ENCODE assay signal across 28 cellular contexts in the genomic region with DNA sequence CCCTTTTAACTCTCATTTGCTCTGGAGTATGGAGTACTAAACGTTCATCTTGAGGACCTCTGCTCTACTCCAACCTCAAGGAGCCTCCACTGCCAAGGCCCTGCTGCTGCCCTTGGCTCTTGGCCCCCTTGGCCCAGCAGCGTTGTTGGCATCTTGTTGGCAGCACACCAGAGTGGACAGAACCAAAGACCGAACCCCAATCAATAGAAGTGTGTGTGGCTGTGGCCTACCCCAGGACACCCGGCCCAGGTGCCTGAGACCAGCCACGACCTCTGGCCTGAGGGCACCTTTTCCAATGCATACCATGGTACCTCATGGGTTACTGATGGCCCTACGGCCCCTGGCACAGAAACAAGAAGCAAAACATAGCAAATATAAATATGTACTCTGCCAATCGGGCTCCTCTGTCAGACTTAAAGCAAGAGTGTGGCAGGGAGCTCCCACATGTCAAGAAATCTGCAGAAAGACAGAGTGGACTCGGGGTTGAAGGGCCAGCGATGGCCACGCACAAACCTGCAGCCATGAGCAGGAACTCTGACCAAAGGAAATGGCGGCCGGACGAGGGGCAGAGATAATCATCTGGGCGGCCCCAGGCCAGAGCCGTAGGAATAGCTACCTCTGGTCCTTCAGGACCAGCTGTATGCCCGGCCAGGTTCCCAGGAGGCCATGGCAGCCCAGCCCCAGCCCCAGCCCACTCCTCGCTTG. TPM values are rescaled to one million over a fixed set of nuclear protein-coding genes. Genes with fewer than 3 reads are reported as not detected.
A peak's percentile ranks its signal among the peaks of the same experiment; 100 is the strongest.
DNase-seq lines count a peak whose midpoint lies in the region; ATAC-seq, FAIRE-seq and TF ChIP-seq lines count a peak whose summit lies in the region.
"Had no signal": no experiment of that assay in that cellular context is flagged by ENCODE, and none has a peak within 500 bp of the region (broad histone marks: within the 10 kb centered on the region; RNA-seq: fewer than 3 reads in every experiment).

No MANE protein-coding gene starts in this region.

- ATAC-seq in HepG2 (no peak), heart right ventricle (no peak), HG03521 (IDR thresholded peaks at IDR 0.05; ENCODE audit: unreplicated experiment) (no peak)
- ATAC-seq: GM23338, K562, PC-3 had no signal

- TF ChIP-seq RAD21 in HepG2 (CRISPR knock-in tag; IDR thresholded peaks at IDR 0.05) = no peak

- CTCF ChIA-PET in HepG2 (lab: Yijun Ruan, JAX; ENCODE audit: low intra/inter-chr PET ratio, low total read pairs) = no interaction called here

- peak overlapping the region; percentile 55; the same call in 1 of the 2 replicates for H3K9ac ChIP-seq in HepG2 (ENCODE audit: insufficient read depth, low read depth, low read length)

- H3K4me2 ChIP-seq in HepG2 (ENCODE audit: low read depth, low read length) (peak overlapping the region; percentile 98), osteoblast (ENCODE audit: insufficient read depth, low read length) (no peak overlapping the region)
- H3K4me2 ChIP-seq: GM23338 had no signal

- H3K27ac ChIP-seq in HepG2 (ENCODE audit: extremely low read length, insufficient read depth, low read length) = peak overlapping the region; percentile 11
- H3K27ac ChIP-seq in osteoblast (ENCODE audit: low read depth, low read length) = no peak overlapping the region
- no peak overlapping the region for H3K27ac ChIP-seq in heart right ventricle

- H3K79me2 ChIP-seq in HepG2 (ENCODE audit: insufficient read depth, low read length) (peaks cover 61% of the 10 kb centered on the region), osteoblast (ENCODE audit: insufficient read depth, low read length) (no peaks in the 10 kb centered on the region)

- in situ Hi-C loops in HepG2 (cut with HindIII; ENCODE audit: extremely low pct_ligation_motif_present, low pct_unique_long_range_greater_than_20kb) = no loop called here

- 82% methylated on average over 15 of the region's 17 CpGs for WGBS in HepG2 (ENCODE audit: low lambda C conversion rate)
- WGBS in heart right ventricle, 2 donors = 87 to 90% methylated on average over 17 of the region's 17 CpGs

- POLR2A ChIA-PET in HepG2 (lab: Yijun Ruan, JAX) = interaction anchor here (0.7 kb wide), 1 partner anchor 27 kb away, joined by 3 read pairs; no protein-coding TSS in a partner anchor

- no peak for TF ChIP-seq POLR2A in HepG2 (IDR thresholded peaks at IDR 0.05; ENCODE audit: insufficient read depth in 1 of 2, low read depth in 2 of 2, low read length in 2 of 2)

- no TSS peak for BruUV-seq in HepG2 (replicated peaks; lab: Mats Ljungman, UMichigan)

- TF ChIP-seq CTCF in HepG2 (CRISPR knock-in tag; IDR thresholded peaks at IDR 0.05) (no peak), osteoblast (IDR thresholded peaks at IDR 0.05; ENCODE audit: extremely low read depth, low read depth, low read length) (no peak), heart right ventricle (IDR thresholded peaks at IDR 0.05) (no peak)

- intact Hi-C loops in HepG2 (cut with micrococcal nuclease; ENCODE audit: unreplicated experiment) = no loop called here
- intact Hi-C loops in heart right ventricle (cut with DNase I) = no loop called here

- no peaks in the 10 kb centered on the region for H3K27me3 ChIP-seq in HepG2 (ENCODE audit: control insufficient read depth in 1 of 2, insufficient read depth in 2 of 2, low read length in 2 of 2)
- no peaks in the 10 kb centered on the region for H3K27me3 ChIP-seq in osteoblast (ENCODE audit: insufficient read depth, low read length)
- no peaks in the 10 kb centered on the region for H3K27me3 ChIP-seq in heart right ventricle
- H3K27me3 ChIP-seq: BE2C had no signal

- FAIRE-seq in HepG2 (lab: Jason Lieb, UNC) = no peak
- FAIRE-seq: K562 had no signal

- H2AFZ ChIP-seq in HepG2 (ENCODE audit: low read length) (no peak overlapping the region), osteoblast (ENCODE audit: low read length) (no peak overlapping the region)
- H2AFZ ChIP-seq: GM23338 had no signal

- H4K20me1 ChIP-seq in HepG2 (ENCODE audit: insufficient read depth, low read length) (peaks cover 19% of the 10 kb centered on the region), osteoblast (ENCODE audit: insufficient read depth, low read length) (peaks cover 3% of the 10 kb centered on the region)

- H3K4me3 ChIP-seq in HepG2 (replicated peaks in 1 of 3; ENCODE audit: insufficient read depth in 1 of 3, low read depth in 2 of 3, low read length in 3 of 3) (peak overlapping the region; percentile 27 to 79 (median 34)), osteoblast (ENCODE audit: insufficient read depth, low read length) (no peak overlapping the region), heart right ventricle (no peak overlapping the region)
- H3K4me3 ChIP-seq: GM23338, HAP-1, K562 had no signal

- peaks cover 3 to 22% of the 10 kb centered on the region in 2 experiments for H3K36me3 ChIP-seq in HepG2 (replicated peaks in 1 of 2; ENCODE audit: control insufficient read depth in 1 of 2, insufficient read depth in 2 of 2, low read length in 2 of 2)
- H3K36me3 ChIP-seq in osteoblast (ENCODE audit: insufficient read depth, low read length) = no peaks in the 10 kb centered on the region
- H3K36me3 ChIP-seq in heart right ventricle = no peaks in the 10 kb centered on the region
- H3K36me3 ChIP-seq: BE2C, HAP-1 had no signal

- no peaks in the 10 kb centered on the region for H3K9me3 ChIP-seq in HepG2 (ENCODE audit: low read length)
- H3K9me3 ChIP-seq in osteoblast (ENCODE audit: low read depth, low read length) = no peaks in the 10 kb centered on the region
- no peaks in the 10 kb centered on the region for H3K9me3 ChIP-seq in heart right ventricle
- H3K9me3 ChIP-seq: BE2C, HAP-1 had no signal

- TF ChIP-seq EP300 in HepG2 (IDR thresholded peaks at IDR 0.05; ENCODE audit: low read depth in 2 of 2, low read length in 2 of 2) = no peak
- no peak for TF ChIP-seq EP300 in HepG2 (CRISPR knock-in tag; IDR thresholded peaks at IDR 0.05; ENCODE audit: borderline replicate concordance)

- DNase-seq in activated effector memory CD4-positive, alpha-beta T cell treated with anti-CD3 and anti-CD28 coated beads, Interleukin-2, amount 50 U/mL, for 16 hours = peak; percentile 45
- no peak for DNase-seq in activated effector memory CD4-positive, alpha-beta T cell treated with Interleukin-2 at 50 U/mL for 16 hours
- DNase-seq in HepG2 (ENCODE audit: low spot score) = no peak
- DNase-seq in osteoblast (ENCODE audit: insufficient read length, low spot score, missing footprints) = peak; percentile 56
- no peak for DNase-seq in glomerular visceral epithelial cell (ENCODE audit: extremely low spot score)
- no peak for DNase-seq in heart right ventricle
- DNase-seq in activated naive CD4-positive, alpha-beta T cell (lab: John Stamatoyannopoulos, UW) = no peak
- DNase-seq: 8988T; ACHN; BE2C; CD8-positive, alpha-beta memory T cell; DMS79 treated with DMSO at 0.1 percent for 48 hours; GF-D8; Kasumi-1; NCI-H1092 treated with DMSO at 0.1 percent for 48 hours; NCI-H1436 treated with DMSO at 0.1 percent for 48 hours; NCI-H1930; NCI-H2107; NCI-H524; NCI-H748 treated with DMSO at 0.1 percent for 48 hours; PC-3 had no signal

- H3K4me1 ChIP-seq in HepG2 (ENCODE audit: insufficient read depth, low read length) = peaks cover 92% of the 10 kb centered on the region
- H3K4me1 ChIP-seq in osteoblast (ENCODE audit: insufficient read depth, low read length) = peaks cover 3% of the 10 kb centered on the region
- no peaks in the 10 kb centered on the region for H3K4me1 ChIP-seq in heart right ventricle
- H3K4me1 ChIP-seq: BE2C, HAP-1 had no signal

RNA-seq across cellular contexts. Expression of a gene that starts 2.9 kb away (rescaled TPM):
- total RNA-seq in HepG2 (2016; rRNA removed; fragmentation: Illumina TruSeq; extraction: Trizol) (3.8 and 4.8 TPM in 2 replicates), osteoblast (not detected in 2 replicates), heart right ventricle (under 1 TPM in 9 of 10 donors, not detected in 1; 0.06 to 0.29 (median 0.12) TPM)
- total RNA-seq in HepG2 (2016; cell fraction: cytosol; rRNA removed; fragmentation: Illumina TruSeq; extraction: Trizol; ENCODE audit: low read depth) = 1.9 and 2.0 TPM in 2 replicates
- total RNA-seq in HepG2 (2016; cell fraction: insoluble cytoplasmic fraction; rRNA removed; fragmentation: Illumina TruSeq; extraction: Trizol) = 2.9 and 4.5 TPM in 2 replicates
- 3.9 and 4.0 TPM in 2 replicates for total RNA-seq in HepG2 (2016; cell fraction: membrane; rRNA removed; fragmentation: Illumina TruSeq; extraction: Trizol)
- 10.5 and 11.9 TPM in 2 replicates for total RNA-seq in HepG2 (2016; cell fraction: nucleus; rRNA removed; fragmentation: Illumina TruSeq; extraction: Trizol)
- polyA plus RNA-seq in HepG2 (2011; rRNA removed) (14.5 and 26.6 TPM in 2 replicates), heart right ventricle (under 1 TPM; under 0.01 to 0.15 TPM)
- 10.4 and 11.4 TPM in 2 replicates for polyA plus RNA-seq in HepG2 (2011; cell fraction: cytosol; rRNA removed)
- 72.5 and 82.9 TPM in 2 replicates for polyA plus RNA-seq in HepG2 (2011; cell fraction: nucleus; rRNA removed)
- 14.5 and 17.3 TPM in 2 replicates for polyA plus RNA-seq in HepG2 (2012)
- 2.2 and 2.7 TPM in 2 replicates for polyA plus RNA-seq in HepG2 (2016; cell fraction: cytosol; fragmentation: Illumina TruSeq; extraction: Trizol; ENCODE audit: low read depth)
- 4.9 and 6.8 TPM in 2 replicates for polyA plus RNA-seq in HepG2 (2016; cell fraction: insoluble cytoplasmic fraction; fragmentation: Illumina TruSeq; extraction: Trizol; ENCODE audit: low read depth)
- polyA plus RNA-seq in HepG2 (2016; cell fraction: membrane; fragmentation: Illumina TruSeq; extraction: Trizol; ENCODE audit: low read depth) = 4.3 TPM in 2 replicates
- polyA plus RNA-seq in HepG2 (2016; cell fraction: nucleus; fragmentation: Illumina TruSeq; extraction: Trizol; ENCODE audit: insufficient read depth, low read depth) = 43.1 and 46.9 TPM in 2 replicates
- 0.19 and 29.3 TPM in 2 replicates for polyA minus RNA-seq in HepG2 (2011; rRNA and poly(A)+ RNA removed; ENCODE audit: low replicate concordance)
- 9.6 and 11.7 TPM in 2 replicates for polyA minus RNA-seq in HepG2 (2011; cell fraction: cytosol; rRNA and poly(A)+ RNA removed)
- 16.9 and 24.6 TPM in 2 replicates for polyA minus RNA-seq in HepG2 (2011; cell fraction: nucleus; rRNA and poly(A)+ RNA removed)
- total RNA-seq: CD8-positive, alpha-beta memory T cell; GM23338; HT1080; M059J had no signal
- polyA plus RNA-seq: CD14-positive monocyte; CD8-positive, alpha-beta memory T cell had no signal

RNA-seq across cellular contexts. Expression of a gene that starts 35.5 kb away (rescaled TPM):
- total RNA-seq in HepG2 (2016; rRNA removed; fragmentation: Illumina TruSeq; extraction: Trizol) (105 and 120 TPM in 2 replicates), osteoblast (34.7 and 38.9 TPM in 2 replicates), heart right ventricle (10 to 100 TPM; 23.2 to 40.7 (median 27.4) TPM)
- total RNA-seq in HepG2 (2016; cell fraction: cytosol; rRNA removed; fragmentation: Illumina TruSeq; extraction: Trizol; ENCODE audit: low read depth) = 15.2 and 16.6 TPM in 2 replicates
- 109 and 123 TPM in 2 replicates for total RNA-seq in HepG2 (2016; cell fraction: insoluble cytoplasmic fraction; rRNA removed; fragmentation: Illumina TruSeq; extraction: Trizol)
- 29.3 and 30.6 TPM in 2 replicates for total RNA-seq in HepG2 (2016; cell fraction: membrane; rRNA removed; fragmentation: Illumina TruSeq; extraction: Trizol)
- total RNA-seq in HepG2 (2016; cell fraction: nucleus; rRNA removed; fragmentation: Illumina TruSeq; extraction: Trizol) = 97.6 and 120 TPM in 2 replicates
- polyA plus RNA-seq in HepG2 (2011; rRNA removed) (82.6 and 106 TPM in 2 replicates), heart right ventricle (100 to 1,000 TPM in 1 of 2 donors, 10 to 100 TPM in 1; 40.1 to 100 TPM)
- polyA plus RNA-seq in HepG2 (2011; cell fraction: cytosol; rRNA removed) = 53.6 and 58.7 TPM in 2 replicates
- 231 and 242 TPM in 2 replicates for polyA plus RNA-seq in HepG2 (2011; cell fraction: nucleus; rRNA removed)
- polyA plus RNA-seq in HepG2 (2012) = 45.8 and 68.4 TPM in 2 replicates
- polyA plus RNA-seq in HepG2 (2016; cell fraction: cytosol; fragmentation: Illumina TruSeq; extraction: Trizol; ENCODE audit: low read depth) = 11.3 and 12.0 TPM in 2 replicates
- polyA plus RNA-seq in HepG2 (2016; cell fraction: insoluble cytoplasmic fraction; fragmentation: Illumina TruSeq; extraction: Trizol; ENCODE audit: low read depth) = 83.4 and 100 TPM in 2 replicates
- polyA plus RNA-seq in HepG2 (2016; cell fraction: membrane; fragmentation: Illumina TruSeq; extraction: Trizol; ENCODE audit: low read depth) = 18.2 and 23.9 TPM in 2 replicates
- polyA plus RNA-seq in HepG2 (2016; cell fraction: nucleus; fragmentation: Illumina TruSeq; extraction: Trizol; ENCODE audit: insufficient read depth, low read depth) = 214 and 219 TPM in 2 replicates
- polyA minus RNA-seq in HepG2 (2011; rRNA and poly(A)+ RNA removed; ENCODE audit: low replicate concordance) = 168 and 202 TPM in 2 replicates
- polyA minus RNA-seq in HepG2 (2011; cell fraction: cytosol; rRNA and poly(A)+ RNA removed) = 27.9 and 30.7 TPM in 2 replicates
- 96.8 and 111 TPM in 2 replicates for polyA minus RNA-seq in HepG2 (2011; cell fraction: nucleus; rRNA and poly(A)+ RNA removed)

RNA-seq across cellular contexts. Expression of a gene that starts 43.8 kb away (rescaled TPM):
- total RNA-seq in HepG2 (2016; rRNA removed; fragmentation: Illumina TruSeq; extraction: Trizol) (39.2 and 81.4 TPM in 2 replicates), osteoblast (84.3 and 90.1 TPM in 2 replicates), heart right ventricle (10 to 100 TPM; 55.4 to 81.4 (median 69.4) TPM)
- 13.7 and 14.2 TPM in 2 replicates for total RNA-seq in HepG2 (2016; cell fraction: cytosol; rRNA removed; fragmentation: Illumina TruSeq; extraction: Trizol; ENCODE audit: low read depth)
- 42.8 and 80.9 TPM in 2 replicates for total RNA-seq in HepG2 (2016; cell fraction: insoluble cytoplasmic fraction; rRNA removed; fragmentation: Illumina TruSeq; extraction: Trizol)
- 36.3 and 40.4 TPM in 2 replicates for total RNA-seq in HepG2 (2016; cell fraction: membrane; rRNA removed; fragmentation: Illumina TruSeq; extraction: Trizol)
- total RNA-seq in HepG2 (2016; cell fraction: nucleus; rRNA removed; fragmentation: Illumina TruSeq; extraction: Trizol) = 71.9 and 87.9 TPM in 2 replicates
- polyA plus RNA-seq in HepG2 (2011; rRNA removed) (109 and 113 TPM in 2 replicates), heart right ventricle (10 to 100 TPM; 42.9 to 45.6 TPM)
- 120 and 141 TPM in 2 replicates for polyA plus RNA-seq in HepG2 (2011; cell fraction: cytosol; rRNA removed)
- polyA plus RNA-seq in HepG2 (2011; cell fraction: nucleus; rRNA removed) = 144 and 146 TPM in 2 replicates
- polyA plus RNA-seq in HepG2 (2012) = 68.1 and 72.3 TPM in 2 replicates
- polyA plus RNA-seq in HepG2 (2016; cell fraction: cytosol; fragmentation: Illumina TruSeq; extraction: Trizol; ENCODE audit: low read depth) = 11.1 and 15.6 TPM in 2 replicates
- 38.9 and 40.8 TPM in 2 replicates for polyA plus RNA-seq in HepG2 (2016; cell fraction: insoluble cytoplasmic fraction; fragmentation: Illumina TruSeq; extraction: Trizol; ENCODE audit: low read depth)
- polyA plus RNA-seq in HepG2 (2016; cell fraction: membrane; fragmentation: Illumina TruSeq; extraction: Trizol; ENCODE audit: low read depth) = 25.9 and 27.2 TPM in 2 replicates
- polyA plus RNA-seq in HepG2 (2016; cell fraction: nucleus; fragmentation: Illumina TruSeq; extraction: Trizol; ENCODE audit: insufficient read depth, low read depth) = 141 and 156 TPM in 2 replicates
- polyA minus RNA-seq in HepG2 (2011; rRNA and poly(A)+ RNA removed; ENCODE audit: low replicate concordance) = 175 and 196 TPM in 2 replicates
- polyA minus RNA-seq in HepG2 (2011; cell fraction: cytosol; rRNA and poly(A)+ RNA removed) = 60.9 and 63.0 TPM in 2 replicates
- polyA minus RNA-seq in HepG2 (2011; cell fraction: nucleus; rRNA and poly(A)+ RNA removed) = 51.1 and 68.9 TPM in 2 replicates

RNA-seq across cellular contexts. Expression of a gene that starts 47.8 kb away (rescaled TPM):
- total RNA-seq in HepG2 (2016; rRNA removed; fragmentation: Illumina TruSeq; extraction: Trizol) = 49.9 and 54.6 TPM in 2 replicates
- 13.4 and 14.8 TPM in 2 replicates for total RNA-seq in HepG2 (2016; cell fraction: cytosol; rRNA removed; fragmentation: Illumina TruSeq; extraction: Trizol; ENCODE audit: low read depth)
- 43.2 and 52.2 TPM in 2 replicates for total RNA-seq in HepG2 (2016; cell fraction: insoluble cytoplasmic fraction; rRNA removed; fragmentation: Illumina TruSeq; extraction: Trizol)
- total RNA-seq in HepG2 (2016; cell fraction: membrane; rRNA removed; fragmentation: Illumina TruSeq; extraction: Trizol) = 11.7 and 13.3 TPM in 2 replicates
- 42.0 and 47.5 TPM in 2 replicates for total RNA-seq in HepG2 (2016; cell fraction: nucleus; rRNA removed; fragmentation: Illumina TruSeq; extraction: Trizol)
- polyA plus RNA-seq in HepG2 (2011; rRNA removed) = 20.8 and 25.4 TPM in 2 replicates
- polyA plus RNA-seq in HepG2 (2011; cell fraction: cytosol; rRNA removed) = 21.8 and 27.6 TPM in 2 replicates
- polyA plus RNA-seq in HepG2 (2011; cell fraction: nucleus; rRNA removed) = 32.7 and 41.3 TPM in 2 replicates
- 27.9 and 29.4 TPM in 2 replicates for polyA plus RNA-seq in HepG2 (2012)
- polyA plus RNA-seq in HepG2 (2016; cell fraction: cytosol; fragmentation: Illumina TruSeq; extraction: Trizol; ENCODE audit: low read depth) = 2.5 and 3.1 TPM in 2 replicates
- 30.1 and 34.3 TPM in 2 replicates for polyA plus RNA-seq in HepG2 (2016; cell fraction: insoluble cytoplasmic fraction; fragmentation: Illumina TruSeq; extraction: Trizol; ENCODE audit: low read depth)
- polyA plus RNA-seq in HepG2 (2016; cell fraction: membrane; fragmentation: Illumina TruSeq; extraction: Trizol; ENCODE audit: low read depth) = 5.2 and 6.4 TPM in 2 replicates
- 35.7 and 42.8 TPM in 2 replicates for polyA plus RNA-seq in HepG2 (2016; cell fraction: nucleus; fragmentation: Illumina TruSeq; extraction: Trizol; ENCODE audit: insufficient read depth, low read depth)
- 43.7 and 47.9 TPM in 2 replicates for polyA minus RNA-seq in HepG2 (2011; rRNA and poly(A)+ RNA removed; ENCODE audit: low replicate concordance)
- 19.5 and 27.3 TPM in 2 replicates for polyA minus RNA-seq in HepG2 (2011; cell fraction: cytosol; rRNA and poly(A)+ RNA removed)
- 36.7 and 44.8 TPM in 2 replicates for polyA minus RNA-seq in HepG2 (2011; cell fraction: nucleus; rRNA and poly(A)+ RNA removed)
- total RNA-seq in osteoblast = 44.2 and 54.3 TPM in 2 replicates
- 100 to 1,000 TPM in 8 of 10 donors, 10 to 100 TPM in 2; 92.8 to 116 (median 105) TPM for total RNA-seq in heart right ventricle
- polyA plus RNA-seq in heart right ventricle = 10 to 100 TPM; 16.2 to 27.6 TPM

Comparison
In these comparisons a context has a peak if more than half of its experiments do, and no peak if none do; other contexts are left out.
1. DNase-seq: peak in activated effector memory CD4-positive, alpha-beta T cell treated with anti-CD3 and anti-CD28 coated beads, Interleukin-2, amount 50 U/mL, for 16 hours (single experiment) and osteoblast (single experiment); none in activated effector memory CD4-positive, alpha-beta T cell treated with Interleukin-2 at 50 U/mL for 16 hours (single experiment), HepG2 (single experiment), glomerular visceral epithelial cell (single experiment), heart right ventricle (0 of 2) and activated naive CD4-positive, alpha-beta T cell (0 of 4).
2. H3K4me3 ChIP-seq: peak in HepG2 (3 of 3); none in osteoblast (single experiment) and heart right ventricle (0 of 10).